ENCODE assay signal across 4 cellular contexts in genomic region chr6:130728064-130728463, GRCh38.
DNase-seq lines count a peak whose midpoint lies in the region; ATAC-seq, FAIRE-seq and TF ChIP-seq lines count a peak whose summit lies in the region.
"Not testable (repeated sequence)": the region's sequence is repeated elsewhere in the genome, so short reads cannot be mapped to it uniquely, and the experiment has no call there.

No MANE protein-coding gene starts in this region.

- RAD21 ChIA-PET in GM12878 (lab: Charles Lee; ENCODE audit: unreplicated experiment), result not testable (repeated sequence)

- H3K79me2 ChIP-seq in GM12878 (ENCODE audit: control insufficient read depth, insufficient read depth, low read length); HepG2 (ENCODE audit: insufficient read depth, low read length); neural progenitor cell (ENCODE audit: low read depth): not testable (repeated sequence)

- H3K4me3 ChIP-seq in GM12878; HepG2 (replicated peaks in 1 of 3; ENCODE audit: insufficient read depth in 1 of 3, low read depth in 2 of 3, low read length in 3 of 3); neural progenitor cell: not testable (repeated sequence)

- not testable (repeated sequence) for TF ChIP-seq POLR2A in GM12878 (IDR thresholded peaks at IDR 0.05; ENCODE audit: low read depth, low read length); HepG2 (IDR thresholded peaks at IDR 0.05; ENCODE audit: insufficient read depth in 1 of 2, low read depth in 2 of 2, low read length in 2 of 2)

- POLR2A ChIA-PET in GM12878 (lab: Charles Lee); HepG2 (lab: Yijun Ruan, JAX): not testable (repeated sequence)

- not testable (repeated sequence) for FAIRE-seq in GM12878 (lab: Jason Lieb, UNC); HepG2 (lab: Jason Lieb, UNC)

- CTCF ChIA-PET in GM12878 (lab: Yijun Ruan, JAX); HepG2 (lab: Yijun Ruan, JAX; ENCODE audit: low intra/inter-chr PET ratio, low total read pairs): not testable (repeated sequence)

- in situ Hi-C loops in GM12878 (cut with MboI); HepG2 (cut with HindIII; ENCODE audit: extremely low pct_ligation_motif_present, low pct_unique_long_range_greater_than_20kb): not testable (repeated sequence)

- not testable (repeated sequence) for TF ChIP-seq CTCF in GM12878 (IDR thresholded peaks at IDR 0.05 in 2 of 3, conservative IDR thresholded peaks at IDR 0.05 in 1 of 3; ENCODE audit: control insufficient read depth in 2 of 3, extremely low read depth in 1 of 3, insufficient read depth in 1 of 3, low read depth in 3 of 3, low read length in 3 of 3); glutamatergic neuron (IDR thresholded peaks at IDR 0.05; ENCODE audit: partially characterized antibody, unreplicated experiment); HepG2 (CRISPR knock-in tag; IDR thresholded peaks at IDR 0.05); neural progenitor cell (IDR thresholded peaks at IDR 0.05)

- SMC1A ChIA-PET in GM12878 (lab: Charles Lee; ENCODE audit: uncharacterized antibody, unreplicated experiment), result interaction anchor here (1.8 kb wide), 1 partner anchor 97 kb away, joined by 3 read pairs; no protein-coding TSS in a partner anchor

- not testable (repeated sequence) for H3K36me3 ChIP-seq in GM12878 (ENCODE audit: control insufficient read depth in 2 of 2, insufficient read depth in 2 of 2, low read length in 1 of 2); HepG2 (replicated peaks in 1 of 2; ENCODE audit: control insufficient read depth in 1 of 2, insufficient read depth in 2 of 2, low read length in 2 of 2); neural progenitor cell

- not testable (repeated sequence) for H3K27ac ChIP-seq in GM12878 (ENCODE audit: control insufficient read depth, insufficient read depth); HepG2 (ENCODE audit: extremely low read length, insufficient read depth, low read length); neural progenitor cell

- ATAC-seq in GM12878, HepG2: not testable (repeated sequence)

- H3F3A ChIP-seq in neural progenitor cell (ENCODE audit: low read depth), result not testable (repeated sequence)

- H3K27me3 Mint-ChIP-seq in glutamatergic neuron (ENCODE audit: unreplicated experiment); neural progenitor cell (ENCODE audit: insufficient read depth, low read depth): not testable (repeated sequence)

- 4% methylated on average over 2 of the region's 2 CpGs for WGBS in GM12878 (ENCODE audit: insufficient coverage, insufficient replicate concordance, low lambda C conversion rate, missing lambda C conversion rate)
- WGBS in HepG2 (ENCODE audit: low lambda C conversion rate), result 13% methylated on average over 2 of the region's 2 CpGs

- DNase-seq in GM12878 (ENCODE audit: low read depth, low spot score); glutamatergic neuron; HepG2 (ENCODE audit: low spot score); neural progenitor cell (ENCODE audit: low spot score): not testable (repeated sequence)

- not testable (repeated sequence) for H3K36me3 Mint-ChIP-seq in glutamatergic neuron (ENCODE audit: unreplicated experiment); neural progenitor cell

- H3K9me3 ChIP-seq in GM12878 (replicated peaks; ENCODE audit: control insufficient read depth, insufficient read depth, low read length); HepG2 (ENCODE audit: low read length); neural progenitor cell (ENCODE audit: low read depth): not testable (repeated sequence)

- intact Hi-C loops in GM12878 (cut with micrococcal nuclease; ENCODE audit: unreplicated experiment); HepG2 (cut with micrococcal nuclease; ENCODE audit: unreplicated experiment): not testable (repeated sequence)

- H3K9me3 Mint-ChIP-seq in glutamatergic neuron (ENCODE audit: unreplicated experiment) (peaks cover 10% of the 10 kb centered on the region), neural progenitor cell (peaks cover 22% of the 10 kb centered on the region)

- not testable (repeated sequence) for H3K4me2 ChIP-seq in GM12878 (ENCODE audit: control insufficient read depth, insufficient read depth); HepG2 (ENCODE audit: low read depth, low read length); neural progenitor cell

- H2AFZ ChIP-seq in GM12878 (ENCODE audit: control insufficient read depth, low read depth, low read length); HepG2 (ENCODE audit: low read length); neural progenitor cell (replicated peaks): not testable (repeated sequence)

- BruUV-seq in GM12878 (replicated peaks; lab: Mats Ljungman, UMichigan); HepG2 (replicated peaks; lab: Mats Ljungman, UMichigan): not testable (repeated sequence)

- H3K27me3 ChIP-seq in GM12878 (replicated peaks in 1 of 2; ENCODE audit: control insufficient read depth in 2 of 2, insufficient read depth in 2 of 2, low read length in 1 of 2); HepG2 (ENCODE audit: control insufficient read depth in 1 of 2, insufficient read depth in 2 of 2, low read length in 2 of 2); neural progenitor cell: not testable (repeated sequence)

- not testable (repeated sequence) for TF ChIP-seq EP300 in GM12878 (IDR thresholded peaks at IDR 0.05; ENCODE audit: borderline replicate concordance in 1 of 2, control insufficient read depth in 1 of 2, low read depth in 2 of 2, low read length in 2 of 2); HepG2 (IDR thresholded peaks at IDR 0.05; ENCODE audit: low read depth in 2 of 2, low read length in 2 of 2); HepG2 (CRISPR knock-in tag; IDR thresholded peaks at IDR 0.05; ENCODE audit: borderline replicate concordance)

- H3K4me1 ChIP-seq in GM12878 (ENCODE audit: control insufficient read depth, insufficient read depth, low read length); HepG2 (ENCODE audit: insufficient read depth, low read length); neural progenitor cell: not testable (repeated sequence)

- not testable (repeated sequence) for H3K9ac ChIP-seq in GM12878 (ENCODE audit: control insufficient read depth, insufficient read depth, low read length); HepG2 (ENCODE audit: insufficient read depth, low read depth, low read length); neural progenitor cell

- H3K4me3 Mint-ChIP-seq in glutamatergic neuron (ENCODE audit: unreplicated experiment); neural progenitor cell: not testable (repeated sequence)

- not testable (repeated sequence) for H3K4me1 Mint-ChIP-seq in glutamatergic neuron (ENCODE audit: low read depth, unreplicated experiment); neural progenitor cell

- not testable (repeated sequence) for TF ChIP-seq RAD21 in GM12878 (IDR thresholded peaks at IDR 0.05; ENCODE audit: insufficient read depth, low read depth, low read length); HepG2 (CRISPR knock-in tag; IDR thresholded peaks at IDR 0.05)

- H3K27ac Mint-ChIP-seq in glutamatergic neuron (ENCODE audit: unreplicated experiment) (peak overlapping the region; percentile 84), neural progenitor cell (peak overlapping the region; percentile 13)

- not testable (repeated sequence) for H4K20me1 ChIP-seq in GM12878 (ENCODE audit: control insufficient read depth, insufficient read depth); HepG2 (ENCODE audit: insufficient read depth, low read length); neural progenitor cell (ENCODE audit: low read depth)

TF ChIP-seq in GM12878, 131 proteins besides CTCF, POLR2A, EP300 and RAD21:
- TF ChIP-seq ATF7 (IDR thresholded peaks at IDR 0.05; ENCODE audit: low read depth), result peak; percentile 42

TF ChIP-seq in HepG2, 621 proteins besides CTCF, POLR2A, EP300 and RAD21:
- TF ChIP-seq ATF7 (IDR thresholded peaks at IDR 0.05) (peak; percentile 97), CREB1 (IDR thresholded peaks at IDR 0.05) (peak; percentile 71)
- not testable (repeated sequence) for TF ChIP-seq ATF7, CREB1 (CRISPR knock-in tag; IDR thresholded peaks at IDR 0.05)
